ENCODE assay signal across 19 cellular contexts in genomic region chr7:33477719-33478480, GRCh38.
DNase-seq lines count a peak whose midpoint lies in the region; ATAC-seq and TF ChIP-seq lines count a peak whose summit lies in the region.
"Had no signal": no experiment of that assay in that cellular context is flagged by ENCODE, and none has a peak within 500 bp of the region (broad histone marks: within the 10 kb centered on the region; RNA-seq: fewer than 3 reads in every experiment).

No MANE protein-coding gene starts in this region.

- ATAC-seq in stimulated activated memory B cell treated with anti-CD40 and anti-IgM and Interleukin-4, amounts not matched to agents 10 μg/mL and 1 μg/mL and 100 μg/mL, for 72 hours: no peak
- ATAC-seq: CD8-positive, alpha-beta T cell; GM23338; HCT116 had no signal

- TF ChIP-seq CTCF in OCI-LY3 (IDR thresholded peaks at IDR 0.05; ENCODE audit: low read depth, low read length) (no peak), left ventricle myocardium inferior (IDR thresholded peaks at IDR 0.05; ENCODE audit: borderline replicate concordance) (no peak)

- peaks cover 18% of the 10 kb centered on the region for H3K9me3 Mint-ChIP-seq in stimulated activated memory B cell treated with anti-CD40 and anti-IgM and Interleukin-4, amounts not matched to agents 10 μg/mL and 1 μg/mL and 100 μg/mL, for 72 hours

- no peak overlapping the region for H3K4me3 Mint-ChIP-seq in stimulated activated memory B cell treated with anti-CD40 and anti-IgM and Interleukin-4, amounts not matched to agents 10 μg/mL and 1 μg/mL and 100 μg/mL, for 72 hours
- H3K4me3 Mint-ChIP-seq: B cell; CD8-positive, alpha-beta T cell; GM23338; H9 had no signal

- H3K27me3 Mint-ChIP-seq in stimulated activated memory B cell treated with anti-CD40 and anti-IgM and Interleukin-4, amounts not matched to agents 10 μg/mL and 1 μg/mL and 100 μg/mL, for 72 hours: no peaks in the 10 kb centered on the region
- H3K27me3 Mint-ChIP-seq: B cell; CD4-positive, CD25-positive, alpha-beta regulatory T cell had no signal

- no peak overlapping the region for H2AFZ ChIP-seq in OCI-LY3 (ENCODE audit: low read depth, low read length)
- H2AFZ ChIP-seq: GM23338 had no signal

- H3K4me1 ChIP-seq in OCI-LY3 (ENCODE audit: low read length) (peaks cover 23% of the 10 kb centered on the region), left ventricle myocardium inferior (no peaks in the 10 kb centered on the region)
- H3K4me1 ChIP-seq: BLaER1, Caco-2 had no signal

- H3K27ac ChIP-seq in OCI-LY3 (ENCODE audit: low read length) (peak overlapping the region; percentile 81), left ventricle myocardium inferior (replicated peaks) (no peak overlapping the region)
- H3K27ac ChIP-seq: 22Rv1, BLaER1, C4-2B had no signal

- H3K4me3 ChIP-seq in OCI-LY3 (ENCODE audit: low read length) (0 out of 2 replicates have a peak overlapping the region, but pooled peaks have one; percentile 7), left ventricle myocardium inferior (no peak overlapping the region)
- H3K4me3 ChIP-seq: BLaER1, GM23338 had no signal

- H3K27me3 ChIP-seq in OCI-LY3 (ENCODE audit: low read depth, low read length) (no peaks in the 10 kb centered on the region), left ventricle myocardium inferior (ENCODE audit: low read depth) (no peaks in the 10 kb centered on the region)
- H3K27me3 ChIP-seq: BLaER1 had no signal

- H3K4me2 ChIP-seq in OCI-LY3 (ENCODE audit: low read length): peak overlapping the region; percentile 33
- H3K4me2 ChIP-seq: BLaER1, GM23338 had no signal

- no peak overlapping the region; the same call in 1 of the 2 replicates for H3K9ac ChIP-seq in OCI-LY3 (ENCODE audit: low read length)
- H3K9ac ChIP-seq: BLaER1 had no signal

- DNase-seq in NOMO-1 treated with DMSO at 0.1 percent for 48 hours (lab: John Stamatoyannopoulos, UW; ENCODE audit: unreplicated experiment) (peak; percentile 8), NOMO-1 treated with dmso at 0.1 percent for 144 hours (lab: John Stamatoyannopoulos, UW; ENCODE audit: unreplicated experiment) (no peak), left ventricle myocardium inferior (no peak), NCI-H1930 (lab: John Stamatoyannopoulos, UW) (no peak), head of caudate nucleus (no peak)
- DNase-seq: Caco-2; CD4-positive, CD25-positive, alpha-beta regulatory T cell; CD8-positive, alpha-beta T cell; DMS153; DND-41; H9 had no signal

- H3K9me3 ChIP-seq in OCI-LY3 (ENCODE audit: insufficient read depth, low read length) (peaks cover 11% of the 10 kb centered on the region; the same call in 1 of the 2 replicates), left ventricle myocardium inferior (replicated peaks) (peaks cover 12% of the 10 kb centered on the region)
- H3K9me3 ChIP-seq: BLaER1, Caco-2 had no signal

- no peaks in the 10 kb centered on the region for H3K79me2 ChIP-seq in OCI-LY3 (ENCODE audit: low read length)

- intact Hi-C loops in left ventricle myocardium inferior (cut with micrococcal nuclease) (no loop called here), head of caudate nucleus (cut with DNase I) (no loop called here)

- no peaks in the 10 kb centered on the region for H4K20me1 ChIP-seq in OCI-LY3 (ENCODE audit: insufficient read depth, low read length)
- H4K20me1 ChIP-seq: BLaER1 had no signal

- H3K4me1 Mint-ChIP-seq in stimulated activated memory B cell treated with anti-CD40 and anti-IgM and Interleukin-4, amounts not matched to agents 10 μg/mL and 1 μg/mL and 100 μg/mL, for 72 hours: peaks cover 13% of the 10 kb centered on the region

- peaks cover 43% of the 10 kb centered on the region for H3K36me3 Mint-ChIP-seq in stimulated activated memory B cell treated with anti-CD40 and anti-IgM and Interleukin-4, amounts not matched to agents 10 μg/mL and 1 μg/mL and 100 μg/mL, for 72 hours

- H3K36me3 ChIP-seq in OCI-LY3 (replicated peaks; ENCODE audit: low read depth, low read length) (peaks cover 9% of the 10 kb centered on the region), left ventricle myocardium inferior (peaks cover 14% of the 10 kb centered on the region)
- H3K36me3 ChIP-seq: BLaER1 had no signal

- peak overlapping the region; percentile 16 for H3K27ac Mint-ChIP-seq in stimulated activated memory B cell treated with anti-CD40 and anti-IgM and Interleukin-4, amounts not matched to agents 10 μg/mL and 1 μg/mL and 100 μg/mL, for 72 hours
- H3K27ac Mint-ChIP-seq: B cell; CD4-positive, CD25-positive, alpha-beta regulatory T cell; CD8-positive, alpha-beta T cell; GM23338; H9 had no signal
